8 cellular contexts compared by ENCODE assay signal in genomic region chr6:161274488-161274858, GRCh38. TPM values are rescaled to one million over a fixed set of nuclear protein-coding genes. Genes with fewer than 3 reads are reported as not detected.
DNase-seq lines count a peak whose midpoint lies in the region; ATAC-seq and TF ChIP-seq lines count a peak whose summit lies in the region.

No MANE protein-coding gene starts in this region.

- peak overlapping the region; percentile 82 for H3K4me3 Mint-ChIP-seq in activated CD8-positive, alpha-beta T cell treated with anti-CD3 and anti-CD28 coated beads for 36 hours

- POLR2A ChIA-PET in activated CD8-positive, alpha-beta T cell treated with anti-CD3 and anti-CD28 coated beads for 36 hours (lab: Charles Lee) = interaction anchor here (1.1 kb wide), 2 partner anchors 31 to 173 kb away, joined by 3 to 4 read pairs; no protein-coding TSS in a partner anchor

- TF ChIP-seq CTCF in activated CD8-positive, alpha-beta T cell treated with anti-CD3 and anti-CD28 coated beads for 36 hours (IDR thresholded peaks at IDR 0.05) = no peak

- peaks cover 3% of the 10 kb centered on the region for H3K27me3 Mint-ChIP-seq in activated CD8-positive, alpha-beta T cell treated with anti-CD3 and anti-CD28 coated beads for 36 hours

- H3K4me3 ChIP-seq in iPS-18c (ENCODE audit: insufficient read depth, low read depth, low read length) = peak overlapping the region; percentile 61

- CTCF ChIA-PET in activated CD8-positive, alpha-beta T cell treated with anti-CD3 and anti-CD28 coated beads for 36 hours (lab: Charles Lee) = no interaction called here

- no peaks in the 10 kb centered on the region for H3K9me3 ChIP-seq in iPS-18c (ENCODE audit: control insufficient read depth, insufficient read depth, low read length)

- no peaks in the 10 kb centered on the region for H3K9me3 Mint-ChIP-seq in activated CD8-positive, alpha-beta T cell treated with anti-CD3 and anti-CD28 coated beads for 36 hours

- peak; percentile 6 for ATAC-seq in activated CD8-positive, alpha-beta T cell treated with anti-CD3 and anti-CD28 coated beads for 36 hours
- ATAC-seq in GM21786 (IDR thresholded peaks at IDR 0.05; ENCODE audit: unreplicated experiment) (no peak), HG02588 (IDR thresholded peaks at IDR 0.05; ENCODE audit: unreplicated experiment) (no peak), HG03521 (IDR thresholded peaks at IDR 0.05; ENCODE audit: unreplicated experiment) (no peak)

- peak; percentile 66 to 75 for DNase-seq in NCI-H524 (lab: John Stamatoyannopoulos, UW)
- DNase-seq in NCI-H524 treated with DMSO at 0.1 percent for 48 hours (lab: John Stamatoyannopoulos, UW) = no peak
- peak; percentile 8 for DNase-seq in activated CD8-positive, alpha-beta T cell treated with anti-CD3 and anti-CD28 coated beads for 36 hours
- DNase-seq in superior temporal gyrus (ENCODE audit: extremely low spot score) = peak; percentile 69

- no peaks in the 10 kb centered on the region for H3K36me3 Mint-ChIP-seq in activated CD8-positive, alpha-beta T cell treated with anti-CD3 and anti-CD28 coated beads for 36 hours (ENCODE audit: low read depth)

- H3K27ac Mint-ChIP-seq in activated CD8-positive, alpha-beta T cell treated with anti-CD3 and anti-CD28 coated beads for 36 hours = peak overlapping the region; percentile 90

- intact Hi-C loops in activated CD8-positive, alpha-beta T cell treated with anti-CD3 and anti-CD28 coated beads for 36 hours (cut with micrococcal nuclease) = no loop called here

- peaks cover 19% of the 10 kb centered on the region for H3K4me1 Mint-ChIP-seq in activated CD8-positive, alpha-beta T cell treated with anti-CD3 and anti-CD28 coated beads for 36 hours (ENCODE audit: low read depth)

RNA-seq across cellular contexts. Expression of gene AGPAT4, which starts 0.6 kb away (rescaled TPM):
- 1 to 10 TPM; 3.5 to 4.7 TPM for total RNA-seq in activated CD8-positive, alpha-beta T cell treated with anti-CD3 and anti-CD28 coated beads for 36 hours
